30 cellular contexts compared by ENCODE assay signal in genomic region chr18:43714346-43715010, GRCh38.
"Had no signal": no experiment of that assay in that cellular context is flagged by ENCODE, and none has a peak within 500 bp of the region (broad histone marks: within the 10 kb centered on the region; RNA-seq: fewer than 3 reads in every experiment).

No MANE protein-coding gene starts in this region.

- H3K36me3 Mint-ChIP-seq: activated naive CD8-positive, alpha-beta T cell treated with anti-CD3 and anti-CD28 coated beads for 36 hours had no signal

- H3K4me3 Mint-ChIP-seq: activated CD4-positive, alpha-beta T cell treated with anti-CD3 and anti-CD28 coated beads, Interleukin-2, amount 10 ng/mL, durations not matched to agents 24 days and 14 days; activated CD8-positive, alpha-beta T cell treated with anti-CD3 and anti-CD28 coated beads for 36 hours; activated naive CD8-positive, alpha-beta T cell treated with anti-CD3 and anti-CD28 coated beads for 36 hours; activated T-cell treated with anti-CD3 and anti-CD28 coated beads, Interleukin-2, amount 50 U/mL, for 72 hours; activated T-helper 17 cell treated with anti-CD3 and anti-CD28 coated beads, Interleukin-2, amount 50 U/mL, for 72 hours; T-helper 1 cell treated with Interleukin-12 subunit alpha and Interleukin-12 subunit beta and Interleukin-4 antibody, amounts not matched to agents 30 μg/mL and 1 μg/mL, for 36 hours; T-helper 2 cell treated with Interferon-gamma antibody and Interleukin-4, amounts not matched to agents 5 μg/mL and 100 μg/mL, for 36 hours had no signal

- H3K9me3 ChIP-seq: SJCRH30 had no signal

- H3K27ac ChIP-seq: brain microvascular endothelial cell, PC-9, RWPE1, SJCRH30, SK-N-MC had no signal

- H3K27me3 Mint-ChIP-seq: activated CD4-positive, alpha-beta T cell treated with anti-CD3 and anti-CD28 coated beads, Interleukin-2, amount 10 ng/mL, durations not matched to agents 24 days and 14 days; activated CD8-positive, alpha-beta T cell treated with anti-CD3 and anti-CD28 coated beads for 36 hours; activated naive CD8-positive, alpha-beta T cell treated with anti-CD3 and anti-CD28 coated beads for 36 hours; activated T-helper 17 cell treated with anti-CD3 and anti-CD28 coated beads, Interleukin-2, amount 50 U/mL, for 72 hours had no signal

- H3K36me3 ChIP-seq: brain microvascular endothelial cell, SJCRH30 had no signal

- H3K4me2 ChIP-seq: PC-9 had no signal

- DNase-seq: activated CD4-positive, alpha-beta T cell treated with anti-CD3 and anti-CD28 coated beads, Interleukin-2, amount 10 ng/mL, durations not matched to agents 24 days and 14 days; activated CD4-positive, alpha-beta T cell treated with anti-CD3 and anti-CD28 coated beads, Interleukin-2, amount 50 U/mL, for 4 hours; activated CD8-positive, alpha-beta T cell treated with anti-CD3 and anti-CD28 coated beads for 36 hours; activated effector memory CD4-positive, alpha-beta T cell treated with anti-CD3 and anti-CD28 coated beads, Interleukin-2, amount 50 U/mL, for 16 hours; activated naive CD4-positive, alpha-beta T cell; activated naive CD4-positive, alpha-beta T cell treated with anti-CD3 and anti-CD28 coated beads, Interleukin-2, amount 50 U/mL, for 16 hours; activated naive CD8-positive, alpha-beta T cell treated with anti-CD3 and anti-CD28 coated beads for 36 hours; activated T-cell treated with anti-CD3 and anti-CD28 coated beads, Interleukin-2, amount 50 U/mL, for 1 hour; activated T-cell treated with anti-CD3 and anti-CD28 coated beads, Interleukin-2, amount 50 U/mL, for 72 hours; amniotic stem cell; aorta; brain microvascular endothelial cell; NCI-H1092 treated with DMSO at 0.1 percent for 48 hours; NCI-H1417; NCI-H146; NCI-H187; NCI-H2029 treated with DMSO at 0.1 percent for 48 hours; NCI-H2107; NCI-H510A; NCI-H526; NCI-H748 treated with DMSO at 0.1 percent for 48 hours; PC-9; SHP77; SJCRH30 had no signal

- H3K9me3 Mint-ChIP-seq: T-helper 1 cell treated with Interleukin-12 subunit alpha and Interleukin-12 subunit beta and Interleukin-4 antibody, amounts not matched to agents 30 μg/mL and 1 μg/mL, for 36 hours had no signal

- H3K4me1 ChIP-seq: SJCRH30 had no signal

- H3K27ac Mint-ChIP-seq: activated CD4-positive, alpha-beta T cell treated with anti-CD3 and anti-CD28 coated beads, Interleukin-2, amount 10 ng/mL, durations not matched to agents 24 days and 14 days; activated CD8-positive, alpha-beta T cell treated with anti-CD3 and anti-CD28 coated beads for 36 hours; activated naive CD8-positive, alpha-beta T cell treated with anti-CD3 and anti-CD28 coated beads for 36 hours; activated T-cell treated with anti-CD3 and anti-CD28 coated beads, Interleukin-2, amount 50 U/mL, for 72 hours; activated T-helper 17 cell treated with anti-CD3 and anti-CD28 coated beads, Interleukin-2, amount 50 U/mL, for 72 hours; T-helper 1 cell treated with Interleukin-12 subunit alpha and Interleukin-12 subunit beta and Interleukin-4 antibody, amounts not matched to agents 30 μg/mL and 1 μg/mL, for 36 hours; T-helper 2 cell treated with Interferon-gamma antibody and Interleukin-4, amounts not matched to agents 5 μg/mL and 100 μg/mL, for 36 hours had no signal

- H3K27me3 ChIP-seq: brain microvascular endothelial cell, SJCRH30 had no signal

- ATAC-seq: activated CD8-positive, alpha-beta T cell treated with anti-CD3 and anti-CD28 coated beads for 36 hours; activated T-cell treated with anti-CD3 and anti-CD28 coated beads, Interleukin-2, amount 50 U/mL, for 72 hours; activated T-helper 17 cell treated with anti-CD3 and anti-CD28 coated beads, Interleukin-2, amount 50 U/mL, for 72 hours; K562 had no signal

- H2AFZ ChIP-seq: PC-9 had no signal

- H3K4me3 ChIP-seq: K562, PC-9, SJCRH30, SK-N-MC had no signal

- H3K4me1 Mint-ChIP-seq: activated CD4-positive, alpha-beta T cell treated with anti-CD3 and anti-CD28 coated beads, Interleukin-2, amount 10 ng/mL, durations not matched to agents 24 days and 14 days; activated naive CD8-positive, alpha-beta T cell treated with anti-CD3 and anti-CD28 coated beads for 36 hours; activated T-helper 17 cell treated with anti-CD3 and anti-CD28 coated beads, Interleukin-2, amount 50 U/mL, for 72 hours had no signal
